In genomic region chr3:6326760-6327159, GRCh38 we compare ENCODE assay signal across 13 cellular contexts.
DNase-seq lines count a peak whose midpoint lies in the region; ATAC-seq lines count a peak whose summit lies in the region.
"Had no signal": no experiment of that assay in that cellular context is flagged by ENCODE, and none has a peak within 500 bp of the region (broad histone marks: within the 10 kb centered on the region; RNA-seq: fewer than 3 reads in every experiment).

No MANE protein-coding gene starts in this region.

- intact Hi-C loops in posterior vena cava (cut with DNase I) = no loop called here

- DNase-seq in NCI-H2029 treated with DMSO at 0.1 percent for 48 hours (lab: John Stamatoyannopoulos, UW) (peak; percentile 13), NCI-H2029 (lab: John Stamatoyannopoulos, UW) (no peak), DMS53 treated with DMSO at 0.1 percent for 48 hours (lab: John Stamatoyannopoulos, UW; ENCODE audit: unreplicated experiment) (peak; percentile 29), NCI-H510A (lab: John Stamatoyannopoulos, UW) (peak; percentile 49), myocyte (ENCODE audit: low read depth) (peak; percentile 64), posterior vena cava (ENCODE audit: low spot score) (no peak), AG08396 (ENCODE audit: low spot score) (no peak)
- DNase-seq: DMS 273 treated with DMSO at 0.1 percent for 48 hours, Kasumi-1, NCI-H1436, NCI-H446 treated with DMSO at 0.1 percent for 48 hours, Right ventricle myocardium superior had no signal

- no peak for ATAC-seq in HG03039 (IDR thresholded peaks at IDR 0.05; ENCODE audit: unreplicated experiment)

Comparison
In these comparisons a context has a peak if more than half of its experiments do, and no peak if none do; other contexts are left out.
1. DNase-seq: peak in NCI-H2029 treated with DMSO at 0.1 percent for 48 hours (single experiment), DMS53 treated with DMSO at 0.1 percent for 48 hours (single experiment), NCI-H510A (single experiment) and myocyte (single experiment); none in NCI-H2029 (single experiment), posterior vena cava (single experiment) and AG08396 (single experiment).